ENCODE assay signal across 8 cellular contexts in genomic region chr15:66931768-66932633, GRCh38.
DNase-seq lines count a peak whose midpoint lies in the region; ATAC-seq and TF ChIP-seq lines count a peak whose summit lies in the region.

No MANE protein-coding gene starts in this region.

- ATAC-seq in GM18858 (IDR thresholded peaks at IDR 0.05; ENCODE audit: unreplicated experiment), result no peak
- ATAC-seq in GM18502 (IDR thresholded peaks at IDR 0.05; ENCODE audit: poor library complexity, unreplicated experiment), result no peak

- CTCF ChIA-PET in mammary epithelial cell (lab: Charles Lee; ENCODE audit: low non-redundant PET), result interaction anchor here (0.6 to 0.7 kb wide), 2 partner anchors 900 to 909 kb away, joined by 3 read pairs; no protein-coding TSS in a partner anchor
- CTCF ChIA-PET in OCI-LY7 (lab: Charles Lee; ENCODE audit: unreplicated experiment), result no interaction called here

- peak overlapping the region in 1 of 2 experiments; percentile 63 for H3K14ac ChIP-seq in mesenchymal stem cell (ENCODE audit: low read length in 2 of 2)

- intact Hi-C loops in mammary epithelial cell (cut with micrococcal nuclease), result no loop called here
- intact Hi-C loops in OCI-LY7 (cut with micrococcal nuclease; ENCODE audit: unreplicated experiment), result no loop called here

- DNase-seq in AG08395 (ENCODE audit: low spot score) (peak; percentile 58), mammary epithelial cell (peak; percentile 54), mesenchymal stem cell (peak; percentile 75), OCI-LY7 (ENCODE audit: low spot score) (no peak), RPMI8226 (no peak)

- POLR2A ChIA-PET in OCI-LY7 (lab: Charles Lee), result no interaction called here

- no peak overlapping the region for H3K23ac ChIP-seq in mesenchymal stem cell (ENCODE audit: low read length in 2 of 2)

- BruUV-seq in mammary epithelial cell (replicated peaks; lab: Mats Ljungman, UMichigan) (no TSS peak), OCI-LY7 (replicated peaks; lab: Mats Ljungman, UMichigan) (no TSS peak)

- dilution Hi-C loops in mammary epithelial cell (cut with HindIII; ENCODE audit: low sequenced_read_pairs), result loop anchor here (5.0 kb wide), 1 partner anchor 50 kb away; no protein-coding TSS in a partner anchor

- peaks cover 24% of the 10 kb centered on the region for H3K4me1 ChIP-seq in HUES64 (ENCODE audit: insufficient read depth, low read length)
- H3K4me1 ChIP-seq in mammary epithelial cell (ENCODE audit: insufficient read depth, low read length), result peaks cover 19% of the 10 kb centered on the region
- peaks cover 17% of the 10 kb centered on the region for H3K4me1 ChIP-seq in mesenchymal stem cell (ENCODE audit: control insufficient read depth, insufficient read depth, low read depth, low read length)
- H3K4me1 ChIP-seq in OCI-LY7 (ENCODE audit: insufficient read depth, low read length, poor library complexity, severe bottlenecking), result no peaks in the 10 kb centered on the region

- H3K18ac ChIP-seq in mesenchymal stem cell (ENCODE audit: low read depth in 1 of 2, low read length in 2 of 2), result peak overlapping the region; percentile 30 to 52

- H3K36me3 ChIP-seq in HUES64 (ENCODE audit: insufficient read depth, low read length) (no peaks in the 10 kb centered on the region), mammary epithelial cell (ENCODE audit: insufficient read depth, low read length) (no peaks in the 10 kb centered on the region), mesenchymal stem cell (ENCODE audit: control insufficient read depth in 1 of 2, insufficient read depth in 2 of 2, low read depth in 1 of 2, low read length in 2 of 2) (peaks cover 0 to 7% of the 10 kb centered on the region in 2 experiments), OCI-LY7 (ENCODE audit: insufficient read depth, low read length) (no peaks in the 10 kb centered on the region)

- no peak for TF ChIP-seq CTCF in mammary epithelial cell (conservative IDR thresholded peaks at IDR 0.05 in 1 of 2, IDR thresholded peaks at IDR 0.05 in 1 of 2; ENCODE audit: extremely low read depth in 1 of 2, insufficient read depth in 1 of 2, low read depth in 1 of 2, low read length in 2 of 2)
- TF ChIP-seq CTCF in OCI-LY7 (conservative IDR thresholded peaks at IDR 0.05; ENCODE audit: low read length), result no peak

- peaks cover 16% of the 10 kb centered on the region for H3K9me3 ChIP-seq in HUES64 (ENCODE audit: insufficient read depth, low read depth, low read length)
- peaks cover 9% of the 10 kb centered on the region for H3K9me3 ChIP-seq in mammary epithelial cell (replicated peaks; ENCODE audit: insufficient read depth, low read length)
- H3K9me3 ChIP-seq in mesenchymal stem cell (ENCODE audit: control insufficient read depth, low read length), result peaks cover 12% of the 10 kb centered on the region
- H3K9me3 ChIP-seq in OCI-LY7 (ENCODE audit: low read length), result no peaks in the 10 kb centered on the region

- H3K9me2 ChIP-seq in OCI-LY7 (ENCODE audit: insufficient read depth, low read length), result no peaks in the 10 kb centered on the region

- H4K20me1 ChIP-seq in mammary epithelial cell (ENCODE audit: insufficient read depth, low read length), result no peaks in the 10 kb centered on the region
- no peaks in the 10 kb centered on the region for H4K20me1 ChIP-seq in OCI-LY7 (ENCODE audit: insufficient read depth, low read length)

- H4K91ac ChIP-seq in mesenchymal stem cell (ENCODE audit: low read length), result peak overlapping the region; percentile 71

- no peak overlapping the region for H2BK5ac ChIP-seq in mesenchymal stem cell (ENCODE audit: low read depth, low read length, poor library complexity, severe bottlenecking)

- H2BK12ac ChIP-seq in mesenchymal stem cell (ENCODE audit: low read length in 2 of 2), result no peak overlapping the region

- H3K79me2 ChIP-seq in mammary epithelial cell (ENCODE audit: insufficient read depth, low read length) (no peaks in the 10 kb centered on the region), OCI-LY7 (ENCODE audit: insufficient read depth, low read depth, low read length) (no peaks in the 10 kb centered on the region)

- no peak overlapping the region for H4K8ac ChIP-seq in mesenchymal stem cell (ENCODE audit: low read length)

- H3K9ac ChIP-seq in HUES64 (ENCODE audit: low read depth, low read length), result peak overlapping the region; percentile 40; the same call in 1 of the 2 replicates
- no peak overlapping the region for H3K9ac ChIP-seq in mammary epithelial cell (ENCODE audit: insufficient read depth, low read length)
- peak overlapping the region; percentile 44 for H3K9ac ChIP-seq in mesenchymal stem cell (ENCODE audit: low read length)

- no peaks in the 10 kb centered on the region for H3K27me3 ChIP-seq in HUES64 (ENCODE audit: insufficient read depth, low read length)
- H3K27me3 ChIP-seq in mammary epithelial cell (ENCODE audit: insufficient read depth, low read length), result no peaks in the 10 kb centered on the region
- no peaks in the 10 kb centered on the region for H3K27me3 ChIP-seq in mesenchymal stem cell (ENCODE audit: control insufficient read depth in 1 of 2, insufficient read depth in 1 of 2, low read length in 2 of 2)

- no peak overlapping the region for H2BK15ac ChIP-seq in mesenchymal stem cell (ENCODE audit: low read depth, poor library complexity, severe bottlenecking)

- no peak overlapping the region for H3K4ac ChIP-seq in mesenchymal stem cell (ENCODE audit: low read depth in 1 of 2, low read length in 2 of 2)

- H3K79me1 ChIP-seq in mesenchymal stem cell (replicated peaks; ENCODE audit: low read length, poor library complexity, severe bottlenecking), result no peaks in the 10 kb centered on the region

- H3K4me3 ChIP-seq in HUES64 (ENCODE audit: low read length) (no peak overlapping the region; the same call in 1 of the 2 replicates), mammary epithelial cell (replicated peaks in 1 of 3; ENCODE audit: insufficient read depth in 1 of 3, low read depth in 2 of 3, low read length in 3 of 3) (no peak overlapping the region), mesenchymal stem cell (ENCODE audit: insufficient read depth in 1 of 2, low read depth in 1 of 2, low read length in 2 of 2) (peak overlapping the region in 1 of 2 experiments; percentile 32), OCI-LY7 (ENCODE audit: low read depth, low read length, poor library complexity, severe bottlenecking) (no peak overlapping the region)

- H2BK120ac ChIP-seq in mesenchymal stem cell (ENCODE audit: low read depth, low read length), result no peak overlapping the region

- in situ Hi-C loops in mammary epithelial cell (cut with MboI; ENCODE audit: low sequenced_read_pairs in 2 of 2), result loop anchor here (10.0 to 25.0 kb wide), 2 partner anchors 503 to 905 kb away; partner anchors contain the start of genes RNU6-1 (in 2 of the 2) and SKOR1 (in 2 of the 2)

- H3K4me2 ChIP-seq in mammary epithelial cell (ENCODE audit: insufficient read depth, low read depth, low read length), result peak overlapping the region; percentile 17
- H3K4me2 ChIP-seq in mesenchymal stem cell (ENCODE audit: low read length, poor library complexity, severe bottlenecking), result peak overlapping the region; percentile 54
- H3K4me2 ChIP-seq in OCI-LY7 (ENCODE audit: low read length), result no peak overlapping the region

- 58% methylated on average over 13 of the region's 15 CpGs for WGBS in HUES64
- WGBS in mammary epithelial cell (ENCODE audit: low coverage, missing lambda C conversion rate), result 49% methylated on average over 15 of the region's 15 CpGs
- WGBS in mesenchymal stem cell, result 15% methylated on average over 13 of the region's 15 CpGs

- peak overlapping the region; percentile 31 for H2AFZ ChIP-seq in mammary epithelial cell (ENCODE audit: low read depth, low read length)
- no peak overlapping the region for H2AFZ ChIP-seq in mesenchymal stem cell (ENCODE audit: low read depth, low read length)
- no peak overlapping the region for H2AFZ ChIP-seq in OCI-LY7 (ENCODE audit: low read length)

- H3K27ac ChIP-seq in HUES64 (ENCODE audit: low read depth, low read length) (peak overlapping the region; percentile 25), mammary epithelial cell (ENCODE audit: insufficient read depth, low read depth, low read length) (no peak overlapping the region), mesenchymal stem cell (ENCODE audit: low read length, poor library complexity, severe bottlenecking) (peak overlapping the region; percentile 92), OCI-LY7 (ENCODE audit: low read depth, low read length, poor library complexity, severe bottlenecking) (no peak overlapping the region)

- H2AK5ac ChIP-seq in mesenchymal stem cell (ENCODE audit: low read length, severe bottlenecking), result no peak overlapping the region

Comparison
In these comparisons a context has a peak if more than half of its experiments do, and no peak if none do; other contexts are left out.
1. DNase-seq: peak in AG08395 (single experiment), mammary epithelial cell (single experiment) and mesenchymal stem cell (single experiment); none in OCI-LY7 (single experiment) and RPMI8226 (single experiment).
2. H3K27ac ChIP-seq: peak in HUES64 (single experiment) and mesenchymal stem cell (single experiment); none in mammary epithelial cell (single experiment) and OCI-LY7 (single experiment).